ENCODE assay signal across 19 cellular contexts in genomic region chr7:99293650-99294049, GRCh38. TPM values are rescaled to one million over a fixed set of nuclear protein-coding genes. Genes with fewer than 3 reads are reported as not detected.
DNase-seq lines count a peak whose midpoint lies in the region; ATAC-seq, FAIRE-seq and TF ChIP-seq lines count a peak whose summit lies in the region.
"Had no signal": no experiment of that assay in that cellular context is flagged by ENCODE, and none has a peak within 500 bp of the region (broad histone marks: within the 10 kb centered on the region; RNA-seq: fewer than 3 reads in every experiment).

No MANE protein-coding gene starts in this region.

- no peak overlapping the region for H3K4ac ChIP-seq in H9 (ENCODE audit: low read depth, low read length)

- TF ChIP-seq CTCF in HepG2 (CRISPR knock-in tag; IDR thresholded peaks at IDR 0.05), result no peak
- no peak for TF ChIP-seq CTCF in right lobe of liver (IDR thresholded peaks at IDR 0.05)
- TF ChIP-seq CTCF in H9 (conservative IDR thresholded peaks at IDR 0.05), result no peak
- no peak for TF ChIP-seq CTCF in type B pancreatic cell (conservative IDR thresholded peaks at IDR 0.05)
- TF ChIP-seq CTCF in transverse colon (IDR thresholded peaks at IDR 0.05), result no peak

- H3K14ac ChIP-seq in H9 (ENCODE audit: insufficient read depth, low read length), result no peak overlapping the region

- CTCF ChIA-PET in HepG2 (lab: Yijun Ruan, JAX; ENCODE audit: low intra/inter-chr PET ratio, low total read pairs), result no interaction called here

- ATAC-seq in HepG2 (peak; percentile 28), right lobe of liver (no peak), GM18858 (IDR thresholded peaks at IDR 0.05; ENCODE audit: unreplicated experiment) (no peak)
- no peak for ATAC-seq in activated T-helper 17 cell treated with anti-CD3 and anti-CD28 coated beads, Interleukin-2, amount 50 U/mL, for 72 hours (replicated peaks)
- ATAC-seq: GM12878 had no signal

- H3K4me3 ChIP-seq in HepG2 (replicated peaks in 1 of 3; ENCODE audit: insufficient read depth in 1 of 3, low read depth in 2 of 3, low read length in 3 of 3) (no peak overlapping the region), right lobe of liver (no peak overlapping the region), transverse colon (no peak overlapping the region)
- H3K4me3 ChIP-seq: GM12878 had no signal

- H3K79me2 ChIP-seq in HepG2 (ENCODE audit: insufficient read depth, low read length) (no peaks in the 10 kb centered on the region), H9 (ENCODE audit: insufficient read depth, low read length) (no peaks in the 10 kb centered on the region)

- in situ Hi-C loops in HepG2 (cut with HindIII; ENCODE audit: extremely low pct_ligation_motif_present, low pct_unique_long_range_greater_than_20kb) (no loop called here), transverse colon (cut with MboI; ENCODE audit: low pct_ligation_motif_present in 1 of 4, low pct_unique_long_range_greater_than_20kb in 1 of 4, low sequenced_read_pairs in 3 of 4) (no loop called here)

- H3K9ac ChIP-seq in HepG2 (ENCODE audit: insufficient read depth, low read depth, low read length) (no peak overlapping the region), H9 (ENCODE audit: extremely low read depth, insufficient read length, low read length) (no peak overlapping the region)

- no peak overlapping the region for H2AK5ac ChIP-seq in H9 (ENCODE audit: insufficient read length, low read length)

- no peak for FAIRE-seq in HepG2 (lab: Jason Lieb, UNC)
- FAIRE-seq: GM12878, GM19239, H1 had no signal

- H2BK20ac ChIP-seq in H9 (ENCODE audit: low read depth, low read length, poor library complexity, severe bottlenecking), result no peak overlapping the region

- no peaks in the 10 kb centered on the region for H3K79me1 ChIP-seq in H9 (ENCODE audit: insufficient read depth, low read depth, low read length, poor library complexity, severe bottlenecking)

- H4K20me1 ChIP-seq in HepG2 (ENCODE audit: insufficient read depth, low read length) (no peaks in the 10 kb centered on the region), H9 (ENCODE audit: control insufficient read depth, insufficient read depth, insufficient read length) (no peaks in the 10 kb centered on the region)

- no peaks in the 10 kb centered on the region for H3K9me3 ChIP-seq in HepG2 (ENCODE audit: low read length)
- H3K9me3 ChIP-seq in right lobe of liver, result no peaks in the 10 kb centered on the region
- H3K9me3 ChIP-seq in H9 (ENCODE audit: control insufficient read depth, low read depth, low read length), result no peaks in the 10 kb centered on the region
- H3K9me3 ChIP-seq in transverse colon, result no peaks in the 10 kb centered on the region
- H3K9me3 ChIP-seq: BE2C had no signal

- H2BK15ac ChIP-seq in H9 (ENCODE audit: low read depth, low read length), result no peak overlapping the region

- intact Hi-C loops in HepG2 (cut with micrococcal nuclease; ENCODE audit: unreplicated experiment) (no loop called here), right lobe of liver (cut with DNase I) (no loop called here), transverse colon (cut with DNase I; ENCODE audit: low total_unique reads) (no loop called here)

- H2BK5ac ChIP-seq in H9 (ENCODE audit: insufficient read length, low read length), result no peak overlapping the region

- no peak overlapping the region for H3T11ph ChIP-seq in H9 (ENCODE audit: low read length)

- H3K9me3 Mint-ChIP-seq in H9 (no peaks in the 10 kb centered on the region), type B pancreatic cell (no peaks in the 10 kb centered on the region)
- H3K9me3 Mint-ChIP-seq in activated T-helper 17 cell treated with anti-CD3 and anti-CD28 coated beads, Interleukin-2, amount 50 U/mL, for 72 hours, result no peaks in the 10 kb centered on the region
- H3K9me3 Mint-ChIP-seq: CD4-positive, alpha-beta T cell; IgD-negative memory B cell had no signal

- H3K4me1 Mint-ChIP-seq in H9 (peaks cover 6% of the 10 kb centered on the region in 2 experiments), type B pancreatic cell (ENCODE audit: unreplicated experiment) (no peaks in the 10 kb centered on the region)
- no peaks in the 10 kb centered on the region for H3K4me1 Mint-ChIP-seq in activated T-helper 17 cell treated with anti-CD3 and anti-CD28 coated beads, Interleukin-2, amount 50 U/mL, for 72 hours
- H3K4me1 Mint-ChIP-seq: IgD-negative memory B cell had no signal

- TF ChIP-seq EP300 in HepG2 (IDR thresholded peaks at IDR 0.05; ENCODE audit: low read depth in 2 of 2, low read length in 2 of 2) (no peak), HepG2 (CRISPR knock-in tag; IDR thresholded peaks at IDR 0.05; ENCODE audit: borderline replicate concordance) (no peak), transverse colon (IDR thresholded peaks at IDR 0.05; ENCODE audit: low read depth) (no peak)

- no peaks in the 10 kb centered on the region for H3K23me2 ChIP-seq in H9 (ENCODE audit: insufficient read length, low read depth, low read length, poor library complexity, severe bottlenecking)

- H4K5ac ChIP-seq in H9 (ENCODE audit: insufficient read length, low read depth, low read length), result no peak overlapping the region

- TF ChIP-seq RAD21 in HepG2 (CRISPR knock-in tag; IDR thresholded peaks at IDR 0.05), result no peak

- H3K36me3 ChIP-seq in HepG2 (replicated peaks in 1 of 2; ENCODE audit: control insufficient read depth in 1 of 2, insufficient read depth in 2 of 2, low read length in 2 of 2), result no peaks in the 10 kb centered on the region
- H3K36me3 ChIP-seq in right lobe of liver, result no peaks in the 10 kb centered on the region
- no peaks in the 10 kb centered on the region for H3K36me3 ChIP-seq in transverse colon
- H3K36me3 ChIP-seq: BE2C had no signal

- H3K27me3 Mint-ChIP-seq in H9 (ENCODE audit: low read depth) (no peaks in the 10 kb centered on the region), type B pancreatic cell (no peaks in the 10 kb centered on the region)
- no peaks in the 10 kb centered on the region for H3K27me3 Mint-ChIP-seq in activated T-helper 17 cell treated with anti-CD3 and anti-CD28 coated beads, Interleukin-2, amount 50 U/mL, for 72 hours
- H3K27me3 Mint-ChIP-seq: CD4-positive, alpha-beta T cell; IgD-negative memory B cell had no signal

- H3K18ac ChIP-seq in H9 (ENCODE audit: insufficient read length, low read depth, low read length), result no peak overlapping the region

- H3K23ac ChIP-seq in H9 (ENCODE audit: insufficient read length, low read depth, low read length), result no peak overlapping the region

- H3K4me3 Mint-ChIP-seq in H9 (no peak overlapping the region), type B pancreatic cell (no peak overlapping the region)
- no peak overlapping the region for H3K4me3 Mint-ChIP-seq in activated T-helper 17 cell treated with anti-CD3 and anti-CD28 coated beads, Interleukin-2, amount 50 U/mL, for 72 hours
- H3K4me3 Mint-ChIP-seq: CD4-positive, alpha-beta T cell; IgD-negative memory B cell had no signal

- H3K27me3 ChIP-seq in HepG2 (ENCODE audit: control insufficient read depth in 1 of 2, insufficient read depth in 2 of 2, low read length in 2 of 2), result no peaks in the 10 kb centered on the region; a peak in 1 of 5 replicates
- H3K27me3 ChIP-seq in right lobe of liver, result no peaks in the 10 kb centered on the region
- H3K27me3 ChIP-seq in H9 (ENCODE audit: insufficient read depth, low read length), result no peaks in the 10 kb centered on the region
- no peaks in the 10 kb centered on the region for H3K27me3 ChIP-seq in transverse colon
- H3K27me3 ChIP-seq: BE2C had no signal

- H2AFZ ChIP-seq in HepG2 (ENCODE audit: low read length) (no peak overlapping the region), H9 (ENCODE audit: low read length) (no peak overlapping the region)

- H3K27ac ChIP-seq in HepG2 (ENCODE audit: extremely low read length, insufficient read depth, low read length), result no peak overlapping the region
- no peak overlapping the region for H3K27ac ChIP-seq in right lobe of liver
- H3K27ac ChIP-seq in H9 (ENCODE audit: insufficient read length, low read depth, low read length), result no peak overlapping the region
- no peak overlapping the region for H3K27ac ChIP-seq in transverse colon
- H3K27ac ChIP-seq: C4-2B, HL-60 had no signal

- H3K4me1 ChIP-seq in HepG2 (ENCODE audit: insufficient read depth, low read length) (peaks cover 13% of the 10 kb centered on the region; the same call in 1 of the 2 replicates), right lobe of liver (peaks cover 0 to 4% (median 0%) of the 10 kb centered on the region in 4 donors), H9 (ENCODE audit: insufficient read depth, low read length) (no peaks in the 10 kb centered on the region; the same call in 1 of the 2 replicates), transverse colon (peaks cover 0 to 4% (median 0%) of the 10 kb centered on the region in 4 donors)
- H3K4me1 ChIP-seq: BE2C had no signal

- H3K4me2 ChIP-seq in HepG2 (ENCODE audit: low read depth, low read length), result no peak overlapping the region
- H3K4me2 ChIP-seq in H9 (ENCODE audit: insufficient read depth, insufficient read length, low read length), result no peak overlapping the region

- 31% methylated on average over 3 of the region's 4 CpGs for WGBS in HepG2 (ENCODE audit: low lambda C conversion rate)
- WGBS in right lobe of liver (ENCODE audit: insufficient coverage, low coverage, low lambda C conversion rate, missing lambda C conversion rate), result 74% methylated on average over 4 of the region's 4 CpGs
- WGBS in H9 (ENCODE audit: extremely low coverage, insufficient read length, low lambda C conversion rate), result no CpG with 5 or more reads among the region's 4 CpGs
- 29 to 59% methylated on average over 1 to 4 of the region's 4 CpGs for WGBS in transverse colon (ENCODE audit: low coverage in 1 of 2), 2 donors

- POLR2A ChIA-PET in HepG2 (lab: Yijun Ruan, JAX), result interaction anchor here (0.7 to 1.5 kb wide), 3 partner anchors 20 to 373 kb away, joined by 3 to 4 read pairs (median 3); no protein-coding TSS in a partner anchor

- TF ChIP-seq POLR2A in HepG2 (IDR thresholded peaks at IDR 0.05; ENCODE audit: insufficient read depth in 1 of 2, low read depth in 2 of 2, low read length in 2 of 2), result no peak
- TF ChIP-seq POLR2A in right lobe of liver (IDR thresholded peaks at IDR 0.05), result no peak
- no peak for TF ChIP-seq POLR2A in transverse colon (IDR thresholded peaks at IDR 0.05)

- DNase-seq in HepG2 (ENCODE audit: low spot score) (no peak), right lobe of liver (no peak), H9 (no peak), type B pancreatic cell (ENCODE audit: extremely low spot score, unreplicated experiment) (no peak), DMS 273 (lab: John Stamatoyannopoulos, UW; ENCODE audit: unreplicated experiment) (no peak), transverse colon (no peak)
- DNase-seq: BE2C; CD4-positive, alpha-beta T cell; DMS79 treated with DMSO at 0.1 percent for 48 hours; HCEC 1CT; KG1 had no signal

- H2BK12ac ChIP-seq in H9 (ENCODE audit: insufficient read length, low read depth, low read length), result no peak overlapping the region

- H3K27ac Mint-ChIP-seq in H9 (peak overlapping the region in 2 of 3 experiments; percentile 8 to 20; a peak in 1 of 7 replicates), type B pancreatic cell (peak overlapping the region; percentile 23)
- peak overlapping the region; percentile 35 for H3K27ac Mint-ChIP-seq in activated T-helper 17 cell treated with anti-CD3 and anti-CD28 coated beads, Interleukin-2, amount 50 U/mL, for 72 hours
- H3K27ac Mint-ChIP-seq: CD4-positive, alpha-beta T cell; IgD-negative memory B cell had no signal

- no peak overlapping the region for H2BK120ac ChIP-seq in H9 (ENCODE audit: low read depth, low read length, poor library complexity, severe bottlenecking)

- H3K36me3 Mint-ChIP-seq in H9 (ENCODE audit: insufficient read depth in 1 of 3, low read depth in 3 of 3) (no peaks in the 10 kb centered on the region), type B pancreatic cell (no peaks in the 10 kb centered on the region)
- H3K36me3 Mint-ChIP-seq in activated T-helper 17 cell treated with anti-CD3 and anti-CD28 coated beads, Interleukin-2, amount 50 U/mL, for 72 hours (ENCODE audit: low read depth), result no peaks in the 10 kb centered on the region

- H4K8ac ChIP-seq in H9 (replicated peaks; ENCODE audit: insufficient read length, low read depth, low read length), result no peak overlapping the region

- H3K56ac ChIP-seq in H9 (ENCODE audit: insufficient read length, low read depth, low read length), result no peak overlapping the region

- H4K91ac ChIP-seq in H9 (ENCODE audit: insufficient read length, low read depth, low read length), result no peak overlapping the region

- BruUV-seq in HepG2 (replicated peaks; lab: Mats Ljungman, UMichigan), result no TSS peak

RNA-seq across cellular contexts. Expression of gene MYH16, which starts 21.0 kb away (rescaled TPM):
- total RNA-seq in HepG2 (2016; rRNA removed; fragmentation: Illumina TruSeq; extraction: Trizol) (0.15 and 0.20 TPM in 2 replicates), right lobe of liver (not detected), H9 (2021) (not detected in 2 replicates), type B pancreatic cell (ENCODE audit: low replicate concordance) (not detected in 2 replicates), transverse colon (not detected)
- total RNA-seq in HepG2 (2016; cell fraction: cytosol; rRNA removed; fragmentation: Illumina TruSeq; extraction: Trizol; ENCODE audit: low read depth), result not detected in 2 replicates
- 0.15 and 0.37 TPM in 2 replicates for total RNA-seq in HepG2 (2016; cell fraction: insoluble cytoplasmic fraction; rRNA removed; fragmentation: Illumina TruSeq; extraction: Trizol)
- total RNA-seq in HepG2 (2016; cell fraction: membrane; rRNA removed; fragmentation: Illumina TruSeq; extraction: Trizol), result 0.15 TPM in 1 of 2 replicates, not detected in the other
- 0.13 TPM in 1 of 2 replicates, not detected in the other for total RNA-seq in HepG2 (2016; cell fraction: nucleus; rRNA removed; fragmentation: Illumina TruSeq; extraction: Trizol)
- polyA plus RNA-seq in HepG2 (2011; rRNA removed), result 0.05 and 0.25 TPM in 2 replicates
- 0.06 and 0.11 TPM in 2 replicates for polyA plus RNA-seq in HepG2 (2011; cell fraction: cytosol; rRNA removed)
- polyA plus RNA-seq in HepG2 (2011; cell fraction: nucleus; rRNA removed), result 0.05 and 0.08 TPM in 2 replicates
- 0.05 TPM in 1 of 2 replicates, not detected in the other for polyA plus RNA-seq in HepG2 (2012)
- polyA plus RNA-seq in HepG2 (2016; cell fraction: cytosol; fragmentation: Illumina TruSeq; extraction: Trizol; ENCODE audit: low read depth), result 0.11 and 0.15 TPM in 2 replicates
- 0.11 and 0.27 TPM in 2 replicates for polyA plus RNA-seq in HepG2 (2016; cell fraction: insoluble cytoplasmic fraction; fragmentation: Illumina TruSeq; extraction: Trizol; ENCODE audit: low read depth)
- 0.10 TPM in 1 of 2 replicates, not detected in the other for polyA plus RNA-seq in HepG2 (2016; cell fraction: membrane; fragmentation: Illumina TruSeq; extraction: Trizol; ENCODE audit: low read depth)
- polyA plus RNA-seq in HepG2 (2016; cell fraction: nucleus; fragmentation: Illumina TruSeq; extraction: Trizol; ENCODE audit: insufficient read depth, low read depth), result not detected in 2 replicates
- polyA minus RNA-seq in HepG2 (2011; rRNA and poly(A)+ RNA removed; ENCODE audit: low replicate concordance), result not detected in 2 replicates
- polyA minus RNA-seq in HepG2 (2011; cell fraction: cytosol; rRNA and poly(A)+ RNA removed), result not detected in 2 replicates
- not detected in 2 replicates for polyA minus RNA-seq in HepG2 (2011; cell fraction: nucleus; rRNA and poly(A)+ RNA removed)
- total RNA-seq in activated T-helper 17 cell treated with anti-CD3 and anti-CD28 coated beads, Interleukin-2, amount 50 U/mL, for 72 hours, result not detected
- total RNA-seq: CD4-positive, alpha-beta T cell; H1 had no signal
- polyA plus RNA-seq: H1, IgD-negative memory B cell had no signal

RNA-seq across cellular contexts. Expression of gene ARPC1A, which starts 32.0 kb away (rescaled TPM):
- total RNA-seq in HepG2 (2016; rRNA removed; fragmentation: Illumina TruSeq; extraction: Trizol) (88.5 and 89.7 TPM in 2 replicates), right lobe of liver (10 to 100 TPM; 50.0 to 78.0 (median 63.4) TPM), H9 (2021) (169 TPM in 2 replicates), type B pancreatic cell (ENCODE audit: low replicate concordance) (164 and 209 TPM in 2 replicates), transverse colon (100 to 1,000 TPM; 104 to 186 (median 147) TPM)
- 352 and 381 TPM in 2 replicates for total RNA-seq in HepG2 (2016; cell fraction: cytosol; rRNA removed; fragmentation: Illumina TruSeq; extraction: Trizol; ENCODE audit: low read depth)
- 88.4 and 99.3 TPM in 2 replicates for total RNA-seq in HepG2 (2016; cell fraction: insoluble cytoplasmic fraction; rRNA removed; fragmentation: Illumina TruSeq; extraction: Trizol)
- 379 and 382 TPM in 2 replicates for total RNA-seq in HepG2 (2016; cell fraction: membrane; rRNA removed; fragmentation: Illumina TruSeq; extraction: Trizol)
- total RNA-seq in HepG2 (2016; cell fraction: nucleus; rRNA removed; fragmentation: Illumina TruSeq; extraction: Trizol), result 36.5 and 43.0 TPM in 2 replicates
- 44.3 and 46.8 TPM in 2 replicates for polyA plus RNA-seq in HepG2 (2011; rRNA removed)
- 69.4 and 70.9 TPM in 2 replicates for polyA plus RNA-seq in HepG2 (2011; cell fraction: cytosol; rRNA removed)
- 27.0 and 30.7 TPM in 2 replicates for polyA plus RNA-seq in HepG2 (2011; cell fraction: nucleus; rRNA removed)
- 77.3 and 81.6 TPM in 2 replicates for polyA plus RNA-seq in HepG2 (2012)
- 628 and 647 TPM in 2 replicates for polyA plus RNA-seq in HepG2 (2016; cell fraction: cytosol; fragmentation: Illumina TruSeq; extraction: Trizol; ENCODE audit: low read depth)
- 133 and 136 TPM in 2 replicates for polyA plus RNA-seq in HepG2 (2016; cell fraction: insoluble cytoplasmic fraction; fragmentation: Illumina TruSeq; extraction: Trizol; ENCODE audit: low read depth)
- polyA plus RNA-seq in HepG2 (2016; cell fraction: membrane; fragmentation: Illumina TruSeq; extraction: Trizol; ENCODE audit: low read depth), result 501 and 566 TPM in 2 replicates
- 71.6 and 84.3 TPM in 2 replicates for polyA plus RNA-seq in HepG2 (2016; cell fraction: nucleus; fragmentation: Illumina TruSeq; extraction: Trizol; ENCODE audit: insufficient read depth, low read depth)
- polyA minus RNA-seq in HepG2 (2011; rRNA and poly(A)+ RNA removed; ENCODE audit: low replicate concordance), result 89.0 and 132 TPM in 2 replicates
- polyA minus RNA-seq in HepG2 (2011; cell fraction: cytosol; rRNA and poly(A)+ RNA removed), result 36.2 and 38.2 TPM in 2 replicates
- 21.1 and 31.1 TPM in 2 replicates for polyA minus RNA-seq in HepG2 (2011; cell fraction: nucleus; rRNA and poly(A)+ RNA removed)
- total RNA-seq in activated T-helper 17 cell treated with anti-CD3 and anti-CD28 coated beads, Interleukin-2, amount 50 U/mL, for 72 hours, result 10 to 100 TPM; 47.4 to 74.1 TPM
